Comparison of ENCODE assay signal across 17 cellular contexts in genomic region chr1:208081972-208082371, GRCh38.
A peak's percentile ranks its signal among the peaks of the same experiment; 100 is the strongest.
DNase-seq lines count a peak whose midpoint lies in the region; ATAC-seq and TF ChIP-seq lines count a peak whose summit lies in the region.
"Had no signal": no experiment of that assay in that cellular context is flagged by ENCODE, and none has a peak within 500 bp of the region (broad histone marks: within the 10 kb centered on the region; RNA-seq: fewer than 3 reads in every experiment).

No MANE protein-coding gene starts in this region.

- H3K9me3 Mint-ChIP-seq in chondrocyte (ENCODE audit: low read depth) (no peaks in the 10 kb centered on the region), type B pancreatic cell (no peaks in the 10 kb centered on the region), immature natural killer cell (no peaks in the 10 kb centered on the region)
- no peaks in the 10 kb centered on the region for H3K9me3 Mint-ChIP-seq in activated CD8-positive, alpha-beta memory T cell treated with anti-CD3 and anti-CD28 coated beads, Interleukin-2, amount 10 ng/mL, durations not matched to agents 7 days and 5 days (ENCODE audit: low read depth)
- H3K9me3 Mint-ChIP-seq: activated naive CD4-positive, alpha-beta T cell treated with anti-CD3 and anti-CD28 coated beads for 36 hours; effector memory CD8-positive, alpha-beta T cell; T-cell had no signal

- peaks cover 24% of the 10 kb centered on the region for H3K4me1 Mint-ChIP-seq in chondrocyte (ENCODE audit: low read depth)
- peaks cover 62% of the 10 kb centered on the region for H3K4me1 Mint-ChIP-seq in type B pancreatic cell (ENCODE audit: unreplicated experiment)
- H3K4me1 Mint-ChIP-seq in immature natural killer cell: peaks cover 13 to 15% of the 10 kb centered on the region in 2 donors
- peaks cover 13% of the 10 kb centered on the region for H3K4me1 Mint-ChIP-seq in activated CD8-positive, alpha-beta memory T cell treated with anti-CD3 and anti-CD28 coated beads, Interleukin-2, amount 10 ng/mL, durations not matched to agents 7 days and 5 days

- CTCF ChIA-PET in activated CD8-positive, alpha-beta memory T cell treated with anti-CD3 and anti-CD28 coated beads, Interleukin-2, amount 10 ng/mL, durations not matched to agents 7 days and 5 days (lab: Charles Lee): interaction anchor here (0.9 kb wide), 1 partner anchor 60 kb away, joined by 4 read pairs; no protein-coding TSS in a partner anchor

- DNase-seq in left ventricle myocardium inferior (no peak), Right ventricle myocardium superior (no peak), chondrocyte (ENCODE audit: low spot score) (no peak), midbrain (lab: John Stamatoyannopoulos, UW) (peak; percentile 64), type B pancreatic cell (ENCODE audit: extremely low spot score, unreplicated experiment) (no peak), immature natural killer cell (no peak), WERI-Rb-1 (no peak)
- no peak for DNase-seq in activated CD8-positive, alpha-beta memory T cell treated with anti-CD3 and anti-CD28 coated beads, Interleukin-2, amount 10 ng/mL, durations not matched to agents 7 days and 5 days
- DNase-seq: activated CD8-positive, alpha-beta memory T cell treated with anti-CD3 and anti-CD28 coated beads, Interleukin-2, amount 50 U/mL, for 48 hours; activated naive CD4-positive, alpha-beta T cell treated with anti-CD3 and anti-CD28 coated beads for 36 hours; Calu3; effector memory CD8-positive, alpha-beta T cell; NCI-H2081; NCI-H82; RPMI8226; stimulated activated CD4-positive, alpha-beta T cell treated with anti-CD3 and anti-CD28 coated beads, Interleukin-15, amount 100 ng/mL, for 24 hours; T-cell had no signal

- peaks cover 36% of the 10 kb centered on the region for H3K4me1 ChIP-seq in left ventricle myocardium inferior

- intact Hi-C loops in left ventricle myocardium inferior (cut with micrococcal nuclease): no loop called here
- intact Hi-C loops in Right ventricle myocardium superior (cut with DNase I): no loop called here

- H3K27me3 ChIP-seq in left ventricle myocardium inferior (ENCODE audit: low read depth) (no peaks in the 10 kb centered on the region), WERI-Rb-1 (ENCODE audit: insufficient read depth, low read depth, severe bottlenecking) (no peaks in the 10 kb centered on the region)

- H3K27ac Mint-ChIP-seq in chondrocyte (ENCODE audit: unreplicated experiment) (no peak overlapping the region), type B pancreatic cell (peak overlapping the region; percentile 35), immature natural killer cell (no peak overlapping the region)
- H3K27ac Mint-ChIP-seq in activated CD8-positive, alpha-beta memory T cell treated with anti-CD3 and anti-CD28 coated beads, Interleukin-2, amount 10 ng/mL, durations not matched to agents 7 days and 5 days: no peak overlapping the region
- H3K27ac Mint-ChIP-seq: activated naive CD4-positive, alpha-beta T cell treated with anti-CD3 and anti-CD28 coated beads for 36 hours; effector memory CD8-positive, alpha-beta T cell; T-cell had no signal

- H3K36me3 ChIP-seq in left ventricle myocardium inferior: peaks cover 20% of the 10 kb centered on the region
- peaks cover 13% of the 10 kb centered on the region for H3K36me3 ChIP-seq in WERI-Rb-1

- H3K27me3 Mint-ChIP-seq in chondrocyte (ENCODE audit: low read depth): no peaks in the 10 kb centered on the region
- no peaks in the 10 kb centered on the region for H3K27me3 Mint-ChIP-seq in type B pancreatic cell
- H3K27me3 Mint-ChIP-seq in immature natural killer cell (ENCODE audit: low read depth in 3 of 3): peaks cover 6 to 13% (median 6%) of the 10 kb centered on the region in 3 donors
- H3K27me3 Mint-ChIP-seq in activated CD8-positive, alpha-beta memory T cell treated with anti-CD3 and anti-CD28 coated beads, Interleukin-2, amount 10 ng/mL, durations not matched to agents 7 days and 5 days: peaks cover 6% of the 10 kb centered on the region

- H3K9me3 ChIP-seq in left ventricle myocardium inferior (replicated peaks) (no peaks in the 10 kb centered on the region), WERI-Rb-1 (ENCODE audit: severe bottlenecking) (no peaks in the 10 kb centered on the region)

- H3K4me3 ChIP-seq in left ventricle myocardium inferior: no peak overlapping the region
- H3K4me3 ChIP-seq in WERI-Rb-1 (ENCODE audit: low read depth, low read length): no peak overlapping the region

- H3K4me3 Mint-ChIP-seq in chondrocyte (ENCODE audit: unreplicated experiment): no peak overlapping the region
- peak overlapping the region; percentile 0 for H3K4me3 Mint-ChIP-seq in type B pancreatic cell
- no peak overlapping the region for H3K4me3 Mint-ChIP-seq in immature natural killer cell
- H3K4me3 Mint-ChIP-seq in activated CD8-positive, alpha-beta memory T cell treated with anti-CD3 and anti-CD28 coated beads, Interleukin-2, amount 10 ng/mL, durations not matched to agents 7 days and 5 days: no peak overlapping the region
- H3K4me3 Mint-ChIP-seq: activated naive CD4-positive, alpha-beta T cell treated with anti-CD3 and anti-CD28 coated beads for 36 hours; effector memory CD8-positive, alpha-beta T cell; T-cell had no signal

- ATAC-seq in Right ventricle myocardium superior (ENCODE audit: poor library complexity): no peak
- ATAC-seq in activated CD8-positive, alpha-beta memory T cell treated with anti-CD3 and anti-CD28 coated beads, Interleukin-2, amount 10 ng/mL, durations not matched to agents 7 days and 5 days: no peak
- ATAC-seq: effector memory CD8-positive, alpha-beta T cell; T-cell had no signal

- H3K36me3 Mint-ChIP-seq in chondrocyte (ENCODE audit: low read depth): peaks cover 28% of the 10 kb centered on the region
- peaks cover 36% of the 10 kb centered on the region for H3K36me3 Mint-ChIP-seq in type B pancreatic cell
- no peaks in the 10 kb centered on the region for H3K36me3 Mint-ChIP-seq in immature natural killer cell
- H3K36me3 Mint-ChIP-seq in activated CD8-positive, alpha-beta memory T cell treated with anti-CD3 and anti-CD28 coated beads, Interleukin-2, amount 10 ng/mL, durations not matched to agents 7 days and 5 days: no peaks in the 10 kb centered on the region
- H3K36me3 Mint-ChIP-seq: T-cell had no signal

- no peak overlapping the region for H3K27ac ChIP-seq in left ventricle myocardium inferior (replicated peaks)
- no peak overlapping the region for H3K27ac ChIP-seq in WERI-Rb-1

- TF ChIP-seq CTCF in left ventricle myocardium inferior (IDR thresholded peaks at IDR 0.05; ENCODE audit: borderline replicate concordance) (peak; percentile 39), chondrocyte (IDR thresholded peaks at IDR 0.05) (peak; percentile 75), type B pancreatic cell (conservative IDR thresholded peaks at IDR 0.05) (peak; percentile 69), WERI-Rb-1 (IDR thresholded peaks at IDR 0.05; ENCODE audit: low read depth, low read length) (no peak)
